Comparison of ENCODE assay signal across 8 cellular contexts in genomic region chr15:41512512-41513281, GRCh38. TPM values are rescaled to one million over a fixed set of nuclear protein-coding genes. Genes with fewer than 3 reads are reported as not detected.
DNase-seq lines count a peak whose midpoint lies in the region; ATAC-seq and TF ChIP-seq lines count a peak whose summit lies in the region.

No MANE protein-coding gene starts in this region.

- peaks cover 0 to 10% (median 0%) of the 10 kb centered on the region in 9 donors for H3K36me3 ChIP-seq in heart right ventricle

- no peaks in the 10 kb centered on the region for H3K9me3 Mint-ChIP-seq in activated CD4-positive, alpha-beta T cell treated with anti-CD3 and anti-CD28 coated beads for 36 hours (ENCODE audit: low read depth)
- H3K9me3 Mint-ChIP-seq in WTC11 = no peaks in the 10 kb centered on the region

- peaks cover 6% of the 10 kb centered on the region for H3K36me3 Mint-ChIP-seq in activated CD4-positive, alpha-beta T cell treated with anti-CD3 and anti-CD28 coated beads for 36 hours (ENCODE audit: low read depth)
- H3K36me3 Mint-ChIP-seq in WTC11 = peaks cover 15% of the 10 kb centered on the region

- no peak overlapping the region for H3K27ac ChIP-seq in heart right ventricle

- H3K9me3 ChIP-seq in heart right ventricle = no peaks in the 10 kb centered on the region

- CTCF ChIA-PET in activated CD4-positive, alpha-beta T cell treated with anti-CD3 and anti-CD28 coated beads for 36 hours (lab: Charles Lee) = interaction anchor here (1.6 kb wide), 1 partner anchor 47 kb away, joined by 17 read pairs; no protein-coding TSS in a partner anchor
- CTCF ChIA-PET in WTC11 (lab: Charles Lee) = interaction anchor here (1.2 to 1.8 kb wide), 4 partner anchors 17 to 392 kb away, joined by 3 to 8 read pairs (median 4); no protein-coding TSS in a partner anchor

- intact Hi-C loops in activated CD4-positive, alpha-beta T cell treated with anti-CD3 and anti-CD28 coated beads for 36 hours (cut with DNase I, micrococcal nuclease) = loop anchor here in 1 of 2 experiments (1.0 to 2.0 kb wide), 2 partner anchors 10 to 46 kb away; partner anchors contain the start of gene TYRO3
- intact Hi-C loops in heart right ventricle (cut with DNase I) (no loop called here), sciatic nerve (cut with DNase I) (no loop called here)

- no peak overlapping the region for H3K27ac Mint-ChIP-seq in activated CD4-positive, alpha-beta T cell treated with anti-CD3 and anti-CD28 coated beads for 36 hours
- no peak overlapping the region for H3K27ac Mint-ChIP-seq in WTC11

- peaks cover 31% of the 10 kb centered on the region for H3K27me3 Mint-ChIP-seq in activated CD4-positive, alpha-beta T cell treated with anti-CD3 and anti-CD28 coated beads for 36 hours
- peaks cover 72% of the 10 kb centered on the region for H3K27me3 Mint-ChIP-seq in WTC11 (ENCODE audit: low read depth)

- peaks cover 22% of the 10 kb centered on the region for H3K4me1 Mint-ChIP-seq in activated CD4-positive, alpha-beta T cell treated with anti-CD3 and anti-CD28 coated beads for 36 hours
- peaks cover 18% of the 10 kb centered on the region for H3K4me1 Mint-ChIP-seq in WTC11

- H3K4me1 ChIP-seq in heart right ventricle = peaks cover 8 to 29% (median 27%) of the 10 kb centered on the region in 9 donors

- no peak for TF ChIP-seq CTCF in WTC11 (IDR thresholded peaks at IDR 0.05)
- no peak for TF ChIP-seq CTCF in heart right ventricle (IDR thresholded peaks at IDR 0.05)
- TF ChIP-seq CTCF in omental fat pad (IDR thresholded peaks at IDR 0.05) = no peak

- H3K4me3 Mint-ChIP-seq in activated CD4-positive, alpha-beta T cell treated with anti-CD3 and anti-CD28 coated beads for 36 hours = peak overlapping the region; percentile 52
- peak overlapping the region; percentile 82 for H3K4me3 Mint-ChIP-seq in WTC11

- ATAC-seq in activated CD4-positive, alpha-beta T cell treated with anti-CD3 and anti-CD28 coated beads for 36 hours = no peak
- peak; percentile 16 for ATAC-seq in WTC11
- ATAC-seq in heart right ventricle = peak in 6 of 8 donors; percentile 20 to 59 (median 51)
- ATAC-seq in sciatic nerve = peak; percentile 58
- ATAC-seq in omental fat pad (ENCODE audit: low FRiP score) = no peak

- DNase-seq in activated CD4-positive, alpha-beta T cell treated with anti-CD3 and anti-CD28 coated beads for 36 hours = peak; percentile 52
- DNase-seq in activated CD4-positive, alpha-beta T cell treated with anti-CD3 and anti-CD28 coated beads for 4 hours = no peak
- DNase-seq in WTC11 (ENCODE audit: low spot score) = peak; percentile 28
- peak in 1 of 2 donors; percentile 31 for DNase-seq in heart right ventricle
- DNase-seq in sciatic nerve (ENCODE audit: low spot score) = no peak
- no peak for DNase-seq in HuH-7.5 (ENCODE audit: low spot score)
- no peak for DNase-seq in omental fat pad (ENCODE audit: low spot score)
- no peak for DNase-seq in HuH-7 (ENCODE audit: low spot score)

- H3K27me3 ChIP-seq in heart right ventricle = peaks cover 16 to 49% (median 32%) of the 10 kb centered on the region in 7 donors

- peak overlapping the region; percentile 19 to 51 (median 44) for H3K4me3 ChIP-seq in heart right ventricle

- WGBS in heart right ventricle, 2 donors = 4% methylated on average over 60 of the region's 60 CpGs

- POLR2A ChIA-PET in activated CD4-positive, alpha-beta T cell treated with anti-CD3 and anti-CD28 coated beads for 36 hours (lab: Charles Lee) = no interaction called here
- POLR2A ChIA-PET in WTC11 (lab: Charles Lee) = no interaction called here

TF ChIP-seq in WTC11, 78 proteins besides CTCF, POLR2A, EP300 and RAD21:
- TF ChIP-seq FOXP1 (CRISPR knock-in tag; IDR thresholded peaks at IDR 0.05; ENCODE audit: borderline replicate concordance) (0 out of 2 replicates have a peak, but pooled peaks have one; percentile 24), ATF6 (CRISPR knock-in tag; IDR thresholded peaks at IDR 0.05) (0 out of 2 replicates have a peak, but pooled peaks have one; percentile 19), ZSCAN18 (CRISPR knock-in tag; IDR thresholded peaks at IDR 0.05) (no peak), ZNF317 (CRISPR knock-in tag; IDR thresholded peaks at IDR 0.05; ENCODE audit: borderline replicate concordance, low read depth) (no peak), ATF3 (CRISPR knock-in tag; conservative IDR thresholded peaks at IDR 0.05) (no peak), ZNF121 (CRISPR knock-in tag; IDR thresholded peaks at IDR 0.05) (no peak), CDX4 (CRISPR knock-in tag; IDR thresholded peaks at IDR 0.05; ENCODE audit: borderline replicate concordance) (no peak), CBFB (CRISPR knock-in tag; IDR thresholded peaks at IDR 0.05; ENCODE audit: low read depth) (no peak), RELA (CRISPR knock-in tag; IDR thresholded peaks at IDR 0.05; ENCODE audit: borderline replicate concordance) (no peak)
TF ChIP-seq in WTC11: peak in this region for 2.

RNA-seq across cellular contexts. Expression of gene LTK, which starts 0.9 kb away (rescaled TPM):
- total RNA-seq in activated CD4-positive, alpha-beta T cell treated with anti-CD3 and anti-CD28 coated beads for 36 hours = under 1 TPM in 1 of 2 experiments, not detected in 1; 0.11 TPM
- total RNA-seq in WTC11 (2021) = 0.27 to 0.66 TPM (median 0.53 TPM) in 3 replicates
- 1 to 10 TPM in 2 of 10 donors, under 1 TPM in 8; 0.11 to 1.6 (median 0.49) TPM for total RNA-seq in heart right ventricle
- polyA plus RNA-seq in heart right ventricle = under 1 TPM; 0.28 to 0.95 TPM
- total RNA-seq in sciatic nerve = 1.1 TPM
- total RNA-seq in omental fat pad = 1 to 10 TPM in 1 of 4 donors, under 1 TPM in 2, not detected in 1; 0.19 to 1.3 (median 0.84) TPM

RNA-seq across cellular contexts. Expression of gene ITPKA, which starts 19.0 kb away (rescaled TPM):
- total RNA-seq in activated CD4-positive, alpha-beta T cell treated with anti-CD3 and anti-CD28 coated beads for 36 hours = 1 to 10 TPM; 2.5 to 4.2 TPM
- total RNA-seq in WTC11 (2021) (0.50 to 1.2 TPM (median 0.62 TPM) in 3 replicates), heart right ventricle (1 to 10 TPM in 6 of 10 donors, under 1 TPM in 4; 0.55 to 6.8 (median 1.5) TPM), sciatic nerve (not detected), omental fat pad (1 to 10 TPM in 2 of 4 donors, not detected in 2; 1.2 to 2.0 TPM)
- polyA plus RNA-seq in heart right ventricle = 1 to 10 TPM; 1.7 to 4.4 TPM

RNA-seq across cellular contexts. Expression of gene RPAP1, which starts 31.4 kb away (rescaled TPM):
- total RNA-seq in activated CD4-positive, alpha-beta T cell treated with anti-CD3 and anti-CD28 coated beads for 36 hours = 10 to 100 TPM; 49.6 to 56.8 TPM
- 102 to 123 TPM (median 103 TPM) in 3 replicates for total RNA-seq in WTC11 (2021)
- total RNA-seq in heart right ventricle = 10 to 100 TPM; 17.6 to 27.9 (median 24.6) TPM
- 10 to 100 TPM in 1 of 2 donors, 1 to 10 TPM in 1; 9.7 to 16.0 TPM for polyA plus RNA-seq in heart right ventricle
- 30.0 TPM for total RNA-seq in sciatic nerve
- 10 to 100 TPM; 16.4 to 29.1 (median 20.3) TPM for total RNA-seq in omental fat pad

RNA-seq across cellular contexts. Expression of gene TYRO3, which starts 46.3 kb away (rescaled TPM):
- 1 to 10 TPM; 2.3 to 3.1 TPM for total RNA-seq in activated CD4-positive, alpha-beta T cell treated with anti-CD3 and anti-CD28 coated beads for 36 hours
- 87.9 to 98.0 TPM (median 89.6 TPM) in 3 replicates for total RNA-seq in WTC11 (2021)
- total RNA-seq in heart right ventricle = 1 to 10 TPM; 1.2 to 6.3 (median 3.2) TPM
- 1 to 10 TPM; 2.7 to 9.6 TPM for polyA plus RNA-seq in heart right ventricle
- total RNA-seq in sciatic nerve = 36.9 TPM
- total RNA-seq in omental fat pad = 10 to 100 TPM; 13.4 to 59.9 (median 40.6) TPM

Comparison
In these comparisons a context has a peak if more than half of its experiments do, and no peak if none do; other contexts are left out.
1. DNase-seq: peak in activated CD4-positive, alpha-beta T cell treated with anti-CD3 and anti-CD28 coated beads for 36 hours (single experiment) and WTC11 (single experiment); none in activated CD4-positive, alpha-beta T cell treated with anti-CD3 and anti-CD28 coated beads for 4 hours (0 of 2), sciatic nerve (single experiment), HuH-7.5 (single experiment), omental fat pad (single experiment) and HuH-7 (single experiment).
2. ATAC-seq: peak in WTC11 (single experiment), heart right ventricle (6 of 8) and sciatic nerve (single experiment); none in activated CD4-positive, alpha-beta T cell treated with anti-CD3 and anti-CD28 coated beads for 36 hours (single experiment) and omental fat pad (single experiment).